Comparison of ENCODE assay signal across 1 cellular context in genomic region chr21:37220981-37221664, GRCh38.
TF ChIP-seq lines count a peak whose summit lies in the region.

No MANE protein-coding gene starts in this region.

TF ChIP-seq in HepG2, 621 proteins besides CTCF, POLR2A, EP300 and RAD21 (continued from another document and continues in another):
- TF ChIP-seq MTERF4 (CRISPR knock-in tag; IDR thresholded peaks at IDR 0.05), result peak; percentile 62; the same call in 1 of the 2 replicates
- TF ChIP-seq, protein P1, sequence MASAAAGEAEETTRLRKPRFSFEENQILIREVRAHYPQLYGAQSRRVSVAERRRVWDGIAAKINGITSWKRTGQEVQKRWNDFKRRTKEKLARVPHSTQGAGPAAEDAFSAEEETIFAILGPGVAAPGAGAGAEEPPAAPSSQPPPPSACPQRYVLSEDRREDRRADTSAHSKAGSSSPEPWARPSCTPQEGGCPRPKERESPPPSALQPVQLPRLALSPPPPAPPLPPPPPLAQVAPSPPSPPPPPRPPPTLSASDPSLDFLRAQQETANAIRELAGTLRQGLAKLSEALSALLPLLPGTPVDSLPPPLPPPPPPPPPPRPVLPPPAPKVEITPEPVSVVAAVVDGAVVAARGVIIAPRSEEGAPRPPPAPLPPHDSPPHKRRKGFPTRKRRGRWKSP (CRISPR knock-in tag; IDR thresholded peaks at IDR 0.05), result peak; percentile 85
- TF ChIP-seq USF2 (IDR thresholded peaks at IDR 0.05; ENCODE audit: low read depth, low read length), result peak; percentile 97
- peak; percentile 98; the same call in 1 of the 2 replicates for TF ChIP-seq USF2 (CRISPR knock-in tag; IDR thresholded peaks at IDR 0.05; ENCODE audit: borderline replicate concordance)
- TF ChIP-seq, protein P2, sequence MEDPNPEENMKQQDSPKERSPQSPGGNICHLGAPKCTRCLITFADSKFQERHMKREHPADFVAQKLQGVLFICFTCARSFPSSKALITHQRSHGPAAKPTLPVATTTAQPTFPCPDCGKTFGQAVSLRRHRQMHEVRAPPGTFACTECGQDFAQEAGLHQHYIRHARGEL (CRISPR knock-in tag; IDR thresholded peaks at IDR 0.05), result 0 out of 2 replicates have a peak, but pooled peaks have one; percentile 55
- no peak for TF ChIP-seq PRPF4 (IDR thresholded peaks at IDR 0.05; ENCODE audit: low read depth, low read length, poor library complexity, severe bottlenecking)
- TF ChIP-seq HES4 (CRISPR knock-in tag; IDR thresholded peaks at IDR 0.05; ENCODE audit: borderline replicate concordance), result peak; percentile 90
- peak; percentile 56 for TF ChIP-seq SP2 (CRISPR knock-in tag; IDR thresholded peaks at IDR 0.05)
- TF ChIP-seq ZNF138 (CRISPR knock-in tag; IDR thresholded peaks at IDR 0.05; ENCODE audit: low read depth), result peak; percentile 44; the same call in 1 of the 2 replicates
- no peak; the same call in 1 of the 2 replicates for TF ChIP-seq ZNF367 (CRISPR knock-in tag; IDR thresholded peaks at IDR 0.05; ENCODE audit: borderline replicate concordance)
- TF ChIP-seq HNF1A (IDR thresholded peaks at IDR 0.05; ENCODE audit: low read depth), result no peak
- TF ChIP-seq HNF1A (CRISPR knock-in tag; IDR thresholded peaks at IDR 0.05; ENCODE audit: borderline replicate concordance), result peak; percentile 43; the same call in 1 of the 2 replicates
- peak; percentile 73; the same call in 1 of the 2 replicates for TF ChIP-seq SALL2 (CRISPR knock-in tag; IDR thresholded peaks at IDR 0.05)
- no peak for TF ChIP-seq NONO (IDR thresholded peaks at IDR 0.05)
- TF ChIP-seq NONO (CRISPR knock-in tag; conservative IDR thresholded peaks at IDR 0.05), result peak; percentile 81
- TF ChIP-seq YEATS2 (CRISPR knock-in tag; IDR thresholded peaks at IDR 0.05; ENCODE audit: borderline replicate concordance), result peak; percentile 91; the same call in 1 of the 2 replicates
- 0 out of 2 replicates have a peak, but pooled peaks have one; percentile 23 for TF ChIP-seq MEIS2 (CRISPR knock-in tag; IDR thresholded peaks at IDR 0.05)
- peak; percentile 91 for TF ChIP-seq RBFOX2 (IDR thresholded peaks at IDR 0.05; ENCODE audit: low read depth, low read length)
- TF ChIP-seq ZNF841 (CRISPR knock-in tag; IDR thresholded peaks at IDR 0.05; ENCODE audit: borderline replicate concordance), result no peak
- peak; percentile 76 for TF ChIP-seq PITX1 (CRISPR knock-in tag; IDR thresholded peaks at IDR 0.05)
- no peak for TF ChIP-seq NR2F6 (IDR thresholded peaks at IDR 0.05)
- TF ChIP-seq NR2F6 (CRISPR knock-in tag; IDR thresholded peaks at IDR 0.05), result peak; percentile 44; the same call in 1 of the 2 replicates
- TF ChIP-seq ZBTB40 (IDR thresholded peaks at IDR 0.05), result peak; percentile 18; the same call in 1 of the 2 replicates
- TF ChIP-seq ZBTB40 (CRISPR knock-in tag; IDR thresholded peaks at IDR 0.05), result peak; percentile 57; the same call in 1 of the 2 replicates
- TF ChIP-seq SMARCE1 (IDR thresholded peaks at IDR 0.05; ENCODE audit: borderline replicate concordance), result no peak
- peak; percentile 80; the same call in 1 of the 2 replicates for TF ChIP-seq ZNF280B (CRISPR knock-in tag; IDR thresholded peaks at IDR 0.05; ENCODE audit: borderline replicate concordance)
- TF ChIP-seq, protein P3, sequence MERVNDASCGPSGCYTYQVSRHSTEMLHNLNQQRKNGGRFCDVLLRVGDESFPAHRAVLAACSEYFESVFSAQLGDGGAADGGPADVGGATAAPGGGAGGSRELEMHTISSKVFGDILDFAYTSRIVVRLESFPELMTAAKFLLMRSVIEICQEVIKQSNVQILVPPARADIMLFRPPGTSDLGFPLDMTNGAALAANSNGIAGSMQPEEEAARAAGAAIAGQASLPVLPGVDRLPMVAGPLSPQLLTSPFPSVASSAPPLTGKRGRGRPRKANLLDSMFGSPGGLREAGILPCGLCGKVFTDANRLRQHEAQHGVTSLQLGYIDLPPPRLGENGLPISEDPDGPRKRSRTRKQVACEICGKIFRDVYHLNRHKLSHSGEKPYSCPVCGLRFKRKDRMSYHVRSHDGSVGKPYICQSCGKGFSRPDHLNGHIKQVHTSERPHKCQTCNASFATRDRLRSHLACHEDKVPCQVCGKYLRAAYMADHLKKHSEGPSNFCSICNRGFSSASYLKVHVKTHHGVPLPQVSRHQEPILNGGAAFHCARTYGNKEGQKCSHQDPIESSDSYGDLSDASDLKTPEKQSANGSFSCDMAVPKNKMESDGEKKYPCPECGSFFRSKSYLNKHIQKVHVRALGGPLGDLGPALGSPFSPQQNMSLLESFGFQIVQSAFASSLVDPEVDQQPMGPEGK (CRISPR knock-in tag; IDR thresholded peaks at IDR 0.05), result peak; percentile 70
- TF ChIP-seq ZFP37 (CRISPR knock-in tag; IDR thresholded peaks at IDR 0.05; ENCODE audit: borderline replicate concordance), result peak; percentile 93; the same call in 1 of the 2 replicates
- no peak for TF ChIP-seq ATF7 (IDR thresholded peaks at IDR 0.05)
- TF ChIP-seq ATF7 (CRISPR knock-in tag; IDR thresholded peaks at IDR 0.05), result peak; percentile 58; the same call in 1 of the 2 replicates
- TF ChIP-seq ZNF274 (CRISPR knock-in tag; IDR thresholded peaks at IDR 0.05), result peak; percentile 95
- TF ChIP-seq ZMYM4 (CRISPR knock-in tag; IDR thresholded peaks at IDR 0.05), result peak; percentile 98
- no peak for TF ChIP-seq ZNF329 (CRISPR knock-in tag; IDR thresholded peaks at IDR 0.05; ENCODE audit: low read depth)
- peak; percentile 89 for TF ChIP-seq HOXA3 (CRISPR knock-in tag; IDR thresholded peaks at IDR 0.05)
- no peak for TF ChIP-seq ZNF180 (CRISPR knock-in tag; IDR thresholded peaks at IDR 0.05; ENCODE audit: borderline replicate concordance, low read depth)
